ENCODE assay signal across 28 cellular contexts in the genomic region with DNA sequence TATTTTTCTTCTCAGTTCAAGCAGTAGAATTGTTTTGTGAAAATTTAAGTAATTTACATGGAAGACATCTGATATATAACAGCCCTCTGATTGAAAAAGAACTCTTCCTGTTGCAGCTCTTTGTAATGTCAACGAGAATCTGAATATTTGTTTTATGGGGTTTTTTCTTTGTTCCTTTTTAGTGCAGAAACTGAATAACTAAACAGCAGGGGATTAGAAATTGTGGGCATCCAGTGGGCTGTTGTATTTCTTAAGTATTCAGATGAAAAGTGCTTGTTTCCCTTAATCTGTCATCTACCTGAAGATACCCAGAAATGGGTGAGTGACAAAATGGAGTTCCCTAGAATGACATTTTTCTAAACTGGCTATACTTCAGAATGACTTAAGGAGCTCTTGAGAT.
"Had no signal": no experiment of that assay in that cellular context is flagged by ENCODE, and none has a peak within 500 bp of the region (broad histone marks: within the 10 kb centered on the region; RNA-seq: fewer than 3 reads in every experiment).

No MANE protein-coding gene starts in this region.

- H3K27me3 ChIP-seq: adrenal gland, body of pancreas, cardiac muscle cell, right atrium auricular region, spleen, uterus had no signal

- H3K9me3 ChIP-seq: adrenal gland, body of pancreas, mucosa of descending colon, right atrium auricular region, spleen, uterus had no signal

- H3K27me3 Mint-ChIP-seq: activated CD4-positive, alpha-beta T cell treated with anti-CD3 and anti-CD28 coated beads, Interleukin-2, amount 10 ng/mL, durations not matched to agents 24 days and 14 days; activated naive CD8-positive, alpha-beta T cell; effector memory CD8-positive, alpha-beta T cell; natural killer cell treated with Interleukin-12 subunit alpha and Interleukin-12 subunit beta and Interleukin-15 and Interleukin-18, amount 100 ng/mL, for 72 hours; stimulated activated naive CD8-positive, alpha-beta T cell treated with anti-CD3 and anti-CD28 coated beads, Interleukin-15, Interleukin-2, amounts not matched to agents 100 ng/mL and 50 ng/mL, for 24 hours; type B pancreatic cell had no signal

- H3K9me3 Mint-ChIP-seq: activated CD4-positive, alpha-beta T cell treated with anti-CD3 and anti-CD28 coated beads, Interleukin-2, amount 10 ng/mL, durations not matched to agents 24 days and 14 days; activated T-cell treated with anti-CD3 and anti-CD28 coated beads, Interleukin-2, amount 50 U/mL, for 72 hours; effector memory CD8-positive, alpha-beta T cell; natural killer cell treated with Interleukin-12 subunit alpha and Interleukin-12 subunit beta and Interleukin-15 and Interleukin-18, amount 100 ng/mL, for 72 hours; stimulated activated naive CD8-positive, alpha-beta T cell treated with anti-CD3 and anti-CD28 coated beads, Interleukin-15, Interleukin-2, amounts not matched to agents 100 ng/mL and 50 ng/mL, for 24 hours; type B pancreatic cell had no signal

- H3K4me1 ChIP-seq: adrenal gland, uterus had no signal

- H3K27ac ChIP-seq: adrenal gland, body of pancreas, cardiac muscle cell, right atrium auricular region, spleen, uterus, VCaP had no signal

- DNase-seq: activated CD4-positive, alpha-beta T cell treated with anti-CD3 and anti-CD28 coated beads, Interleukin-2, amount 10 ng/mL, durations not matched to agents 24 days and 14 days; activated effector memory CD4-positive, alpha-beta T cell treated with Interleukin-2 at 50 U/mL for 16 hours; activated naive CD4-positive, alpha-beta T cell treated with Interleukin-2 at 50 U/mL for 16 hours; activated T-cell treated with anti-CD3 and anti-CD28 coated beads for 4 hours; activated T-cell treated with anti-CD3 and anti-CD28 coated beads, Interleukin-2, amount 50 U/mL, for 72 hours; adrenal gland; aorta; body of pancreas; cortex of kidney; effector memory CD8-positive, alpha-beta T cell; foreskin fibroblast; head of caudate nucleus; hippocampal formation; left cardiac atrium; mesenchymal stem cell; mucosa of descending colon; spleen; T-helper 9 cell; uterus had no signal

- H3K27ac Mint-ChIP-seq: activated CD4-positive, alpha-beta T cell treated with anti-CD3 and anti-CD28 coated beads, Interleukin-2, amount 10 ng/mL, durations not matched to agents 24 days and 14 days; activated naive CD8-positive, alpha-beta T cell; activated T-cell treated with anti-CD3 and anti-CD28 coated beads, Interleukin-2, amount 50 U/mL, for 72 hours; effector memory CD8-positive, alpha-beta T cell; natural killer cell treated with Interleukin-12 subunit alpha and Interleukin-12 subunit beta and Interleukin-15 and Interleukin-18, amount 100 ng/mL, for 72 hours; stimulated activated naive CD8-positive, alpha-beta T cell treated with anti-CD3 and anti-CD28 coated beads, Interleukin-15, Interleukin-2, amounts not matched to agents 100 ng/mL and 50 ng/mL, for 24 hours; type B pancreatic cell had no signal

- H3K36me3 ChIP-seq: adrenal gland, cardiac muscle cell, right atrium auricular region, spleen, uterus had no signal

- ATAC-seq: activated CD4-positive, CD25-positive, alpha-beta regulatory T cell treated with anti-CD3 and anti-CD28 coated beads, Interleukin-2, amount 50 U/mL, for 24 hours; activated T-cell treated with anti-CD3 and anti-CD28 coated beads, Interleukin-2, amount 50 U/mL, for 72 hours; body of pancreas; effector memory CD8-positive, alpha-beta T cell; esophagus mucosa; left cardiac atrium; mucosa of descending colon; natural killer cell treated with Interleukin-12 subunit alpha and Interleukin-12 subunit beta and Interleukin-15 and Interleukin-18, amount 100 ng/mL, for 72 hours had no signal

- H3K4me3 Mint-ChIP-seq: activated CD4-positive, alpha-beta T cell treated with anti-CD3 and anti-CD28 coated beads, Interleukin-2, amount 10 ng/mL, durations not matched to agents 24 days and 14 days; activated naive CD8-positive, alpha-beta T cell; activated T-cell treated with anti-CD3 and anti-CD28 coated beads, Interleukin-2, amount 50 U/mL, for 72 hours; effector memory CD8-positive, alpha-beta T cell; natural killer cell treated with Interleukin-12 subunit alpha and Interleukin-12 subunit beta and Interleukin-15 and Interleukin-18, amount 100 ng/mL, for 72 hours; stimulated activated naive CD8-positive, alpha-beta T cell treated with anti-CD3 and anti-CD28 coated beads, Interleukin-15, Interleukin-2, amounts not matched to agents 100 ng/mL and 50 ng/mL, for 24 hours; type B pancreatic cell had no signal

- H3K4me3 ChIP-seq: adrenal gland, body of pancreas, cardiac muscle cell, mucosa of descending colon, right atrium auricular region, spleen, uterus had no signal

- H3K36me3 Mint-ChIP-seq: activated naive CD8-positive, alpha-beta T cell; natural killer cell treated with Interleukin-12 subunit alpha and Interleukin-12 subunit beta and Interleukin-15 and Interleukin-18, amount 100 ng/mL, for 72 hours had no signal
